In the genomic region with DNA sequence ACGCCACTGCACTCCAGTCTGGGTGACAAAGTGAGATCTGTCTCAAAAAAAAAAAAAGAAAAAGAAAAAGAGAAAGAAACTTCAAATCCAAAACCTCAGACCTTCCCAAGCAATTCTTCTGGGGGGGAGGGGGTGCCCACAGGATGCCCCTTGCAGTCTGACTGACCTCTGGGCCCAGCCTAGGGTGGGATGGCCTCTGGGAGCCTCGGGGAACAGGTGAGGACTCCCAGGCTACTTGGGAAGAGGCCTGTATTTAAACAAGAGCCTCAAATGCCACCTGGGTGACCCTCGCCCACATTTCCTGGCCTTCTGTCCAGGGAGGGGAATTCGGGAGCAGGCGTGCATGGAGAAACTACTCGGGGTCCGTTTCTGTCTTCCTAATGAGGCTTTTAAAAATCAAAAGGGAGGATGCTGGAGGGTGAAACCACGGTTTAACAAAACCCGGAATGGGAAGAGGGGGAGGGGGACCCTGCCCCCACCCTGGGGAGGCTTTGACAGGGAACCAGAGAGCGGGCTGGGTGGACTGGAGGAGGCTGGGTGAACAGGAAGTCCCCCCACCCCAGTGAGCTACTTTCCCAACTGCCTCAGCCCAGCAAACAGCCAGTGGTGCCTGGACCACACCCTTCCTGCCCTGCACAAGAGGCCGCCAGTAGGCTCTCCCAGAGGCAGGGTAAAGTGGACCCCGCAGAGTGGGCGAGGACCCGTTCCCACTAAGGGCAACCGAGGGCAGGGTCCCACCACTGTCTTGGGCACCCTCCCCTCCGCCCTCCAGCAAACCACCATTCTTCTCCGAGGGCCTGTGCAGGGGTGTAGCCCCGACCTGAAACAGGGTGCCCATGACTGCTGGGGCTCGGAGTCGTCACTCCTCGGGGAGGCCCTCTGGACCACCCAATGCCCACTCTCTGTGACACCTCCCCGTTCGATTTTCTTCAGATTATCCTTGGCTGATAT, we compare ENCODE assay signal across 8 cellular contexts. TPM values are rescaled to one million over a fixed set of nuclear protein-coding genes. Genes with fewer than 3 reads are reported as not detected.
DNase-seq lines count a peak whose midpoint lies in the region; ATAC-seq and TF ChIP-seq lines count a peak whose summit lies in the region.

No MANE protein-coding gene starts in this region.

- no peak overlapping the region for H3K9ac ChIP-seq in endodermal cell (ENCODE audit: extremely low read depth, low read length, poor library complexity, severe bottlenecking)

- H3K36me3 ChIP-seq in endodermal cell (ENCODE audit: control insufficient read depth, insufficient read depth, low read length): no peaks in the 10 kb centered on the region

- H3K4me1 Mint-ChIP-seq in endodermal cell: peaks cover 15% of the 10 kb centered on the region

- peak overlapping the region; percentile 46 for H3K4me3 Mint-ChIP-seq in endodermal cell

- TF ChIP-seq POLR2A in GM18505 (IDR thresholded peaks at IDR 0.05; ENCODE audit: borderline replicate concordance, extremely low read depth, insufficient read depth, insufficient read length): peak; percentile 33

- intact Hi-C loops in sciatic nerve (cut with DNase I): no loop called here

- 62 to 66% methylated on average over 18 to 23 of the region's 23 CpGs for WGBS in endodermal cell (ENCODE audit: insufficient coverage in 1 of 2, insufficient read length in 1 of 2), 2 experiments

- no peak for TF ChIP-seq CTCF in endodermal cell (conservative IDR thresholded peaks at IDR 0.05)

- H3K27me3 ChIP-seq in endodermal cell (ENCODE audit: control insufficient read depth, insufficient read depth, low read length, poor library complexity, severe bottlenecking): peaks cover 52% of the 10 kb centered on the region

- no peak overlapping the region for H3K27ac Mint-ChIP-seq in endodermal cell

- peaks cover 3% of the 10 kb centered on the region for H3K36me3 Mint-ChIP-seq in endodermal cell (ENCODE audit: low read depth)

- DNase-seq in OCI-M2 (lab: John Stamatoyannopoulos, UW; ENCODE audit: unreplicated experiment): peak; percentile 62
- DNase-seq in endodermal cell: no peak
- DNase-seq in sciatic nerve (ENCODE audit: low spot score): no peak
- no peak for DNase-seq in GM03348 (ENCODE audit: low spot score)

- no peak for ATAC-seq in GM18505 (IDR thresholded peaks at IDR 0.05; ENCODE audit: unreplicated experiment)
- peak; percentile 27 for ATAC-seq in sciatic nerve
- no peak for ATAC-seq in HG03342 (IDR thresholded peaks at IDR 0.05; ENCODE audit: unreplicated experiment)
- ATAC-seq in HG02610 (IDR thresholded peaks at IDR 0.05; ENCODE audit: unreplicated experiment): no peak
- no peak for ATAC-seq in GM21423 (IDR thresholded peaks at IDR 0.05; ENCODE audit: unreplicated experiment)

- no peaks in the 10 kb centered on the region for H3K9me3 ChIP-seq in endodermal cell (ENCODE audit: control insufficient read depth, low read length)

- peak overlapping the region; percentile 67 for H3K4me3 ChIP-seq in endodermal cell (ENCODE audit: low read length)

- no peaks in the 10 kb centered on the region for H3K9me3 Mint-ChIP-seq in endodermal cell

- H3K4me1 ChIP-seq in endodermal cell (ENCODE audit: control insufficient read depth, insufficient read depth, low read length): peaks cover 6% of the 10 kb centered on the region

- H3K27ac ChIP-seq in endodermal cell (ENCODE audit: low read depth, low read length): no peak overlapping the region

- H3K27me3 Mint-ChIP-seq in endodermal cell (ENCODE audit: insufficient read depth): peaks cover 52% of the 10 kb centered on the region

RNA-seq across cellular contexts. Expression of a gene that starts 1.5 kb away (rescaled TPM):
- total RNA-seq in endodermal cell (10 to 100 TPM; 74.9 to 92.3 TPM), sciatic nerve (43.7 TPM)
- polyA plus RNA-seq in endodermal cell (2013, experiment 1 of 2): 72.6 TPM
- 64.1 TPM for polyA plus RNA-seq in endodermal cell (2013, experiment 2 of 2)
